Comparison of ENCODE assay signal across 13 cellular contexts in genomic region chr14:91227183-91227628, GRCh38. TPM values are rescaled to one million over a fixed set of nuclear protein-coding genes. Genes with fewer than 3 reads are reported as not detected.
DNase-seq lines count a peak whose midpoint lies in the region; ATAC-seq, FAIRE-seq and TF ChIP-seq lines count a peak whose summit lies in the region.
"Had no signal": no experiment of that assay in that cellular context is flagged by ENCODE, and none has a peak within 500 bp of the region (broad histone marks: within the 10 kb centered on the region; RNA-seq: fewer than 3 reads in every experiment).

No MANE protein-coding gene starts in this region.

- DNase-seq in CD4-positive, alpha-beta T cell = no peak
- DNase-seq in GM19239 (ENCODE audit: insufficient read length, low spot score) = no peak
- DNase-seq in activated T-cell treated with anti-CD3 and anti-CD28 coated beads, Interleukin-2, amount 50 U/mL, for 4 hours = no peak
- DNase-seq in immature natural killer cell = peak; percentile 75 to 77 (median 76)
- no peak for DNase-seq in C1 segment of cervical spinal cord (lab: John Stamatoyannopoulos, UW)
- no peak for DNase-seq in NCI-H146 (lab: John Stamatoyannopoulos, UW)
- DNase-seq: esophagus squamous epithelium, NCI-H2029 treated with DMSO at 0.1 percent for 48 hours had no signal

- H3K27me3 ChIP-seq in CD4-positive, alpha-beta T cell (ENCODE audit: control insufficient read depth, insufficient read depth, low read length) = no peaks in the 10 kb centered on the region
- H3K27me3 ChIP-seq: esophagus squamous epithelium, SJSA1 had no signal

- no peak for TF ChIP-seq CTCF in CD4-positive, alpha-beta T cell (IDR thresholded peaks at IDR 0.05)

- peaks cover 15% of the 10 kb centered on the region for H3K36me3 Mint-ChIP-seq in CD4-positive, alpha-beta T cell (ENCODE audit: low read depth)
- peaks cover 24% of the 10 kb centered on the region for H3K36me3 Mint-ChIP-seq in activated T-cell treated with anti-CD3 and anti-CD28 coated beads, Interleukin-2, amount 50 U/mL, for 4 hours (ENCODE audit: insufficient read depth)
- H3K36me3 Mint-ChIP-seq in immature natural killer cell = peaks cover 11 to 19% (median 14%) of the 10 kb centered on the region in 3 donors

- ATAC-seq in CD4-positive, alpha-beta T cell (ENCODE audit: poor library complexity) = no peak
- no peak for ATAC-seq in activated T-cell treated with anti-CD3 and anti-CD28 coated beads, Interleukin-2, amount 50 U/mL, for 4 hours
- ATAC-seq in GM21381 (IDR thresholded peaks at IDR 0.05; ENCODE audit: unreplicated experiment) (no peak), HG03442 (IDR thresholded peaks at IDR 0.05; ENCODE audit: unreplicated experiment) (no peak)
- ATAC-seq: HCT116 had no signal

- intact Hi-C loops in CD4-positive, alpha-beta T cell (cut with DNase I, micrococcal nuclease) = loop anchor here (5.0 kb wide), 2 partner anchors 35 kb away; no protein-coding TSS in a partner anchor

- no peaks in the 10 kb centered on the region for H3K27me3 Mint-ChIP-seq in CD4-positive, alpha-beta T cell
- H3K27me3 Mint-ChIP-seq in activated T-cell treated with anti-CD3 and anti-CD28 coated beads, Interleukin-2, amount 50 U/mL, for 4 hours (ENCODE audit: low read depth) = no peaks in the 10 kb centered on the region
- peaks cover 15 to 25% (median 25%) of the 10 kb centered on the region in 3 donors for H3K27me3 Mint-ChIP-seq in immature natural killer cell (ENCODE audit: low read depth in 3 of 3)

- POLR2A ChIA-PET in CD4-positive, alpha-beta T cell (lab: Charles Lee) = interaction anchor here (1.0 to 5.5 kb wide), 7 partner anchors 11 to 84 kb away, joined by 3 to 187 read pairs (median 4); partner anchors contain the start of gene GPR68

- CTCF ChIA-PET in CD4-positive, alpha-beta T cell (lab: Charles Lee) = interaction anchor here (1.1 to 3.1 kb wide), 5 partner anchors 18 to 59 kb away, joined by 4 to 19 read pairs (median 4); partner anchors contain the start of gene GPR68

- H3K4me1 Mint-ChIP-seq in CD4-positive, alpha-beta T cell (ENCODE audit: low read depth) = peaks cover 95% of the 10 kb centered on the region
- H3K4me1 Mint-ChIP-seq in activated T-cell treated with anti-CD3 and anti-CD28 coated beads, Interleukin-2, amount 50 U/mL, for 4 hours (ENCODE audit: low read depth) = peaks cover 96% of the 10 kb centered on the region
- peaks cover 99% of the 10 kb centered on the region in 2 donors for H3K4me1 Mint-ChIP-seq in immature natural killer cell
- H3K4me1 Mint-ChIP-seq: nephron had no signal

- H3K27ac Mint-ChIP-seq in CD4-positive, alpha-beta T cell = peak overlapping the region; percentile 88
- H3K27ac Mint-ChIP-seq in immature natural killer cell = peak overlapping the region; percentile 96 to 100 (median 99)
- H3K27ac Mint-ChIP-seq: nephron had no signal

- H3K9me3 ChIP-seq in CD4-positive, alpha-beta T cell (ENCODE audit: control insufficient read depth, low read length) = no peaks in the 10 kb centered on the region
- H3K9me3 ChIP-seq: esophagus squamous epithelium, SJSA1 had no signal

- peak; percentile 91 for FAIRE-seq in GM19239 (lab: Jason Lieb, UNC)

- H3K4me3 Mint-ChIP-seq in CD4-positive, alpha-beta T cell = peak overlapping the region; percentile 68
- peak overlapping the region; percentile 43 for H3K4me3 Mint-ChIP-seq in activated T-cell treated with anti-CD3 and anti-CD28 coated beads, Interleukin-2, amount 50 U/mL, for 4 hours
- peak overlapping the region; percentile 81 to 95 (median 83) for H3K4me3 Mint-ChIP-seq in immature natural killer cell
- H3K4me3 Mint-ChIP-seq: nephron had no signal

- H3K9me3 Mint-ChIP-seq in CD4-positive, alpha-beta T cell = peaks cover 3% of the 10 kb centered on the region
- H3K9me3 Mint-ChIP-seq in activated T-cell treated with anti-CD3 and anti-CD28 coated beads, Interleukin-2, amount 50 U/mL, for 4 hours = peaks cover 16% of the 10 kb centered on the region
- H3K9me3 Mint-ChIP-seq in immature natural killer cell = no peaks in the 10 kb centered on the region

- peak overlapping the region; percentile 43 for H3K27ac ChIP-seq in CD4-positive, alpha-beta T cell (ENCODE audit: low read depth, low read length)
- H3K27ac ChIP-seq: SJSA1 had no signal

RNA-seq across cellular contexts. Expression of gene GPR68, which starts 17.3 kb away (rescaled TPM):
- 1 to 10 TPM; 2.8 to 2.9 TPM for total RNA-seq in CD4-positive, alpha-beta T cell
- total RNA-seq in activated T-cell treated with anti-CD3 and anti-CD28 coated beads, Interleukin-2, amount 50 U/mL, for 4 hours = 1 to 10 TPM; 4.1 to 6.1 (median 6.0) TPM
- polyA plus RNA-seq in immature natural killer cell = 10 to 100 TPM; 19.0 to 40.4 (median 22.4) TPM
- total RNA-seq: SJSA1 had no signal

Comparison
In these comparisons a context has a peak if more than half of its experiments do, and no peak if none do; other contexts are left out.
1. DNase-seq: peak in immature natural killer cell (3 of 3); none in CD4-positive, alpha-beta T cell (0 of 10), GM19239 (single experiment), activated T-cell treated with anti-CD3 and anti-CD28 coated beads, Interleukin-2, amount 50 U/mL, for 4 hours (single experiment), C1 segment of cervical spinal cord (0 of 14) and NCI-H146 (single experiment).
2. Peak in every context shown above with its lines, with median percentiles within 50 percentile points of each other: H3K4me3 Mint-ChIP-seq.